ENCODE assay signal across 1 cellular context in genomic region chr22:38114484-38115398, GRCh38.
TF ChIP-seq lines count a peak whose summit lies in the region.

No MANE protein-coding gene starts in this region.

TF ChIP-seq in K562, 482 proteins besides CTCF, POLR2A, EP300 and RAD21 (continued from another document):
- TF ChIP-seq, protein P1, sequence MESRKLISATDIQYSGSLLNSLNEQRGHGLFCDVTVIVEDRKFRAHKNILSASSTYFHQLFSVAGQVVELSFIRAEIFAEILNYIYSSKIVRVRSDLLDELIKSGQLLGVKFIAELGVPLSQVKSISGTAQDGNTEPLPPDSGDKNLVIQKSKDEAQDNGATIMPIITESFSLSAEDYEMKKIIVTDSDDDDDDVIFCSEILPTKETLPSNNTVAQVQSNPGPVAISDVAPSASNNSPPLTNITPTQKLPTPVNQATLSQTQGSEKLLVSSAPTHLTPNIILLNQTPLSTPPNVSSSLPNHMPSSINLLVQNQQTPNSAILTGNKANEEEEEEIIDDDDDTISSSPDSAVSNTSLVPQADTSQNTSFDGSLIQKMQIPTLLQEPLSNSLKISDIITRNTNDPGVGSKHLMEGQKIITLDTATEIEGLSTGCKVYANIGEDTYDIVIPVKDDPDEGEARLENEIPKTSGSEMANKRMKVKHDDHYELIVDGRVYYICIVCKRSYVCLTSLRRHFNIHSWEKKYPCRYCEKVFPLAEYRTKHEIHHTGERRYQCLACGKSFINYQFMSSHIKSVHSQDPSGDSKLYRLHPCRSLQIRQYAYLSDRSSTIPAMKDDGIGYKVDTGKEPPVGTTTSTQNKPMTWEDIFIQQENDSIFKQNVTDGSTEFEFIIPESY (CRISPR knock-in tag; IDR thresholded peaks at IDR 0.05): peak; percentile 40; the same call in 1 of the 2 replicates
- TF ChIP-seq YY1 (IDR thresholded peaks at IDR 0.05; ENCODE audit: borderline replicate concordance in 1 of 3, control insufficient read depth in 1 of 3, extremely low read depth in 1 of 3, insufficient read depth in 3 of 3, insufficient read length in 1 of 3, insufficient replicate concordance in 2 of 3, low read depth in 1 of 3, low read length in 2 of 3) (peak in 1 of 3 experiments; percentile 17), CC2D1A (IDR thresholded peaks at IDR 0.05) (no peak)
TF ChIP-seq in K562: peak in this region for 18.
